ENCODE assay signal across 8 cellular contexts in the genomic region with DNA sequence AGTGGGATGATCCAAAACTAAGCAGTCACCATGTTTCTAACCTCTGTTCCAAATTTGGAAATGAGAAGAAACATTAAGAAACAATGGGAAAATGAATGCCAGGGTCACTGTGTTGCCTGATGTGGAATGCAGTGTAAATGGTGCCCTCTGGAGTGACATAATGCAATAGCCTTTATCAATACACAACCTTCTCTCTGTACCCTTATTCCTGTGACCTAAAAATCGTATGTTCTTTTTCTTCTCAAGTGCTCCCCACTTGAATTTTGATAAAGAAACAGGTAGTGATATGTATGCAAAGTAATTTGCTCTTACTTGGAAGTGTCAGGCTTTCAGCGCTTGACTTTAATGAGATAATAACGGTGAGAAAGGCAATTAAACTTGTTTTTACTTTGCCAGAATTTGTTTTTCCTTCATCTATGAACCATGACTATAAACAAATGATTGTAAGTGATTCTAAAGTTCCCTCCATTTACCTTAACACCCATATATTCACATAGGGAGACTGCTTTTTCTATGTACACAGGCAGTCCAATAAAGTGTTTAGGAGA.
DNase-seq lines count a peak whose midpoint lies in the region; ATAC-seq, FAIRE-seq and TF ChIP-seq lines count a peak whose summit lies in the region.

No MANE protein-coding gene starts in this region.

- no peak for TF ChIP-seq POLR2A in GM12891 (IDR thresholded peaks at IDR 0.05; ENCODE audit: low read depth, low read length)

- H3K4me3 Mint-ChIP-seq in natural killer cell treated with Interleukin-12 subunit alpha and Interleukin-12 subunit beta and Interleukin-15 and Interleukin-18, amount 100 ng/mL, for 72 hours = no peak overlapping the region

- H3K9me3 Mint-ChIP-seq in natural killer cell treated with Interleukin-12 subunit alpha and Interleukin-12 subunit beta and Interleukin-15 and Interleukin-18, amount 100 ng/mL, for 72 hours = peaks cover 14% of the 10 kb centered on the region

- H3K36me3 Mint-ChIP-seq in natural killer cell treated with Interleukin-12 subunit alpha and Interleukin-12 subunit beta and Interleukin-15 and Interleukin-18, amount 100 ng/mL, for 72 hours = no peaks in the 10 kb centered on the region

- H3K4me1 Mint-ChIP-seq in natural killer cell treated with Interleukin-12 subunit alpha and Interleukin-12 subunit beta and Interleukin-15 and Interleukin-18, amount 100 ng/mL, for 72 hours (ENCODE audit: low read depth in 2 of 2) = no peaks in the 10 kb centered on the region

- no peak overlapping the region for H3K27ac Mint-ChIP-seq in natural killer cell treated with Interleukin-12 subunit alpha and Interleukin-12 subunit beta and Interleukin-15 and Interleukin-18, amount 100 ng/mL, for 72 hours

- no peak for ATAC-seq in HG03175 (IDR thresholded peaks at IDR 0.05; ENCODE audit: unreplicated experiment)
- no peak for ATAC-seq in natural killer cell treated with Interleukin-12 subunit alpha and Interleukin-12 subunit beta and Interleukin-15 and Interleukin-18, amount 100 ng/mL, for 72 hours

- H3K27me3 Mint-ChIP-seq in natural killer cell treated with Interleukin-12 subunit alpha and Interleukin-12 subunit beta and Interleukin-15 and Interleukin-18, amount 100 ng/mL, for 72 hours = peaks cover 5 to 8% of the 10 kb centered on the region in 2 donors

- no peak for FAIRE-seq in GM12891 (lab: Jason Lieb, UNC)

- DNase-seq in AG20443 (ENCODE audit: low spot score) = peak; percentile 60
- DNase-seq in HS-27A (ENCODE audit: low read depth) = peak; percentile 17
- DNase-seq in amniotic epithelial cell (ENCODE audit: low read depth) = peak; percentile 1
- peak; percentile 51 for DNase-seq in left kidney (ENCODE audit: low read depth, low spot score)
- no peak for DNase-seq in NCI-H226
- no peak for DNase-seq in GM12891 (ENCODE audit: insufficient read length, low spot score)
- DNase-seq in natural killer cell treated with Interleukin-12 subunit alpha and Interleukin-12 subunit beta and Interleukin-15 and Interleukin-18, amount 100 ng/mL, for 72 hours (ENCODE audit: low spot score) = no peak

TF ChIP-seq in GM12891, 5 proteins besides CTCF, POLR2A, EP300 and RAD21:
- TF ChIP-seq SPI1 (IDR thresholded peaks at IDR 0.05; ENCODE audit: low read depth, low read length) (no peak), TAF1 (IDR thresholded peaks at IDR 0.05; ENCODE audit: low read depth, low read length) (no peak), POU2F2 (IDR thresholded peaks at IDR 0.05; ENCODE audit: low read depth, low read length) (no peak), POLR2AphosphoS5 (IDR thresholded peaks at IDR 0.05; ENCODE audit: low read depth, low read length) (no peak)

Comparison
In these comparisons a context has a peak if more than half of its experiments do, and no peak if none do; other contexts are left out.
1. DNase-seq: peak in AG20443 (single experiment), HS-27A (single experiment), amniotic epithelial cell (single experiment) and left kidney (single experiment); none in NCI-H226 (single experiment), GM12891 (single experiment) and natural killer cell treated with Interleukin-12 subunit alpha and Interleukin-12 subunit beta and Interleukin-15 and Interleukin-18, amount 100 ng/mL, for 72 hours (single experiment).